15 cellular contexts compared by ENCODE assay signal in genomic region chr17:79565606-79566250, GRCh38. TPM values are rescaled to one million over a fixed set of nuclear protein-coding genes. Genes with fewer than 3 reads are reported as not detected.
DNase-seq lines count a peak whose midpoint lies in the region; TF ChIP-seq lines count a peak whose summit lies in the region.
"Had no signal": no experiment of that assay in that cellular context is flagged by ENCODE, and none has a peak within 500 bp of the region (broad histone marks: within the 10 kb centered on the region; RNA-seq: fewer than 3 reads in every experiment).

No MANE protein-coding gene starts in this region.

- H3K4me2 ChIP-seq in BLaER1 treated with 17β-estradiol and CSF1 and Interleukin-3, amounts not matched to agents 10 nM and 100 nM: peak overlapping the region in 8 of 11 experiments; percentile 36 to 96 (median 87); a peak in 12 of 22 replicates

- H3K36me3 ChIP-seq in BLaER1 treated with 17β-estradiol and CSF1 and Interleukin-3, amounts not matched to agents 10 nM and 100 nM: no peaks in the 10 kb centered on the region
- no peaks in the 10 kb centered on the region for H3K36me3 ChIP-seq in spleen

- TF ChIP-seq CTCF in spleen (IDR thresholded peaks at IDR 0.05 in 8 of 11, conservative IDR thresholded peaks at IDR 0.05 in 3 of 11): no peak

- DNase-seq in caudate nucleus (lab: John Stamatoyannopoulos, UW): peak in 27 of 61 donors; percentile 9 to 79 (median 24)
- peak in 36 of 42 donors; percentile 14 to 83 (median 51) for DNase-seq in head of caudate nucleus
- peak; percentile 14 for DNase-seq in spleen
- no peak for DNase-seq in activated CD4-positive, alpha-beta memory T cell treated with anti-CD3 and anti-CD28 coated beads, Interleukin-2, amount 10 ng/mL, durations not matched to agents 7 days and 5 days
- no peak for DNase-seq in RPMI8226
- DNase-seq in NCI-H2196 treated with DMSO at 0.1 percent for 48 hours (lab: John Stamatoyannopoulos, UW; ENCODE audit: unreplicated experiment): no peak
- DNase-seq: Caco-2; CD8-positive, alpha-beta memory T cell; DND-41; GF-D8; GOT3; H9 had no signal

- no peak overlapping the region for H3K27ac ChIP-seq in BLaER1 treated with 17β-estradiol and CSF1 and Interleukin-3, amounts not matched to agents 10 nM and 100 nM
- H3K27ac ChIP-seq in caudate nucleus (ENCODE audit: low read depth, low read length): peak overlapping the region; percentile 41
- no peak overlapping the region for H3K27ac ChIP-seq in spleen

- H3K36me3 Mint-ChIP-seq in activated CD4-positive, alpha-beta memory T cell treated with anti-CD3 and anti-CD28 coated beads, Interleukin-2, amount 10 ng/mL, durations not matched to agents 7 days and 5 days (ENCODE audit: low read depth): no peaks in the 10 kb centered on the region
- H3K36me3 Mint-ChIP-seq: CD8-positive, alpha-beta memory T cell had no signal

- no peak overlapping the region for H3K4me3 Mint-ChIP-seq in activated CD4-positive, alpha-beta memory T cell treated with anti-CD3 and anti-CD28 coated beads, Interleukin-2, amount 10 ng/mL, durations not matched to agents 7 days and 5 days
- H3K4me3 Mint-ChIP-seq: CD8-positive, alpha-beta memory T cell; H9 had no signal

- H3K9me3 ChIP-seq in BLaER1 treated with 17β-estradiol and CSF1 and Interleukin-3, amounts not matched to agents 10 nM and 100 nM (replicated peaks in 1 of 11): no peaks in the 10 kb centered on the region
- no peaks in the 10 kb centered on the region for H3K9me3 ChIP-seq in spleen
- H3K9me3 ChIP-seq: Caco-2 had no signal

- H3K27me3 Mint-ChIP-seq in activated CD4-positive, alpha-beta memory T cell treated with anti-CD3 and anti-CD28 coated beads, Interleukin-2, amount 10 ng/mL, durations not matched to agents 7 days and 5 days: peaks cover 5% of the 10 kb centered on the region

- CTCF ChIA-PET in activated CD4-positive, alpha-beta memory T cell treated with anti-CD3 and anti-CD28 coated beads, Interleukin-2, amount 10 ng/mL, durations not matched to agents 7 days and 5 days (lab: Charles Lee): no interaction called here

- no peaks in the 10 kb centered on the region for H3K4me1 Mint-ChIP-seq in activated CD4-positive, alpha-beta memory T cell treated with anti-CD3 and anti-CD28 coated beads, Interleukin-2, amount 10 ng/mL, durations not matched to agents 7 days and 5 days
- H3K4me1 Mint-ChIP-seq: CD8-positive, alpha-beta memory T cell had no signal

- H3K27ac Mint-ChIP-seq in activated CD4-positive, alpha-beta memory T cell treated with anti-CD3 and anti-CD28 coated beads, Interleukin-2, amount 10 ng/mL, durations not matched to agents 7 days and 5 days: no peak overlapping the region
- H3K27ac Mint-ChIP-seq: H9 had no signal

- peaks cover 0 to 14% (median 0%) of the 10 kb centered on the region in 11 experiments; a peak in 4 of 22 replicates for H3K27me3 ChIP-seq in BLaER1 treated with 17β-estradiol and CSF1 and Interleukin-3, amounts not matched to agents 10 nM and 100 nM
- peaks cover 0 to 84% (median 4%) of the 10 kb centered on the region in 7 donors for H3K27me3 ChIP-seq in spleen (replicated peaks in 1 of 7)

- 81 to 92% (median 84%) methylated on average over 7 of the region's 7 CpGs for WGBS in spleen, 5 donors

- peaks cover 0 to 11% (median 0%) of the 10 kb centered on the region in 11 experiments; a peak in 4 of 22 replicates for H4K20me1 ChIP-seq in BLaER1 treated with 17β-estradiol and CSF1 and Interleukin-3, amounts not matched to agents 10 nM and 100 nM

- no peak overlapping the region for H3K4me3 ChIP-seq in BLaER1 treated with 17β-estradiol and CSF1 and Interleukin-3, amounts not matched to agents 10 nM and 100 nM
- no peak overlapping the region for H3K4me3 ChIP-seq in spleen

- no peaks in the 10 kb centered on the region for H3K9me3 Mint-ChIP-seq in activated CD4-positive, alpha-beta memory T cell treated with anti-CD3 and anti-CD28 coated beads, Interleukin-2, amount 10 ng/mL, durations not matched to agents 7 days and 5 days
- H3K9me3 Mint-ChIP-seq: CD8-positive, alpha-beta memory T cell; H9 had no signal

- H3K4me1 ChIP-seq in BLaER1 treated with 17β-estradiol and CSF1 and Interleukin-3, amounts not matched to agents 10 nM and 100 nM: peaks cover 55 to 68% (median 62%) of the 10 kb centered on the region in 10 experiments
- H3K4me1 ChIP-seq in spleen: no peaks in the 10 kb centered on the region
- H3K4me1 ChIP-seq: Caco-2 had no signal

- intact Hi-C loops in head of caudate nucleus (cut with DNase I) (loop anchor here (10.0 kb wide), 1 partner anchor 61 kb away; no protein-coding TSS in a partner anchor), spleen (cut with DNase I; ENCODE audit: low total_unique reads) (no loop called here)

- POLR2A ChIA-PET in activated CD4-positive, alpha-beta memory T cell treated with anti-CD3 and anti-CD28 coated beads, Interleukin-2, amount 10 ng/mL, durations not matched to agents 7 days and 5 days (lab: Charles Lee): no interaction called here

- no peak for TF ChIP-seq POLR2A in spleen (IDR thresholded peaks at IDR 0.05)

- no peak overlapping the region for H3K9ac ChIP-seq in BLaER1 treated with 17β-estradiol and CSF1 and Interleukin-3, amounts not matched to agents 10 nM and 100 nM

RNA-seq across cellular contexts. Expression of gene RBFOX3, which starts 45.1 kb away (rescaled TPM):
- under 1 TPM in 3 of 7 donors, not detected in 4; 0.19 to 0.34 (median 0.29) TPM for total RNA-seq in spleen
- polyA plus RNA-seq in spleen: under 1 TPM in 2 of 3 donors, not detected in 1; 0.02 to 0.03 TPM
- not detected for total RNA-seq in activated CD4-positive, alpha-beta memory T cell treated with anti-CD3 and anti-CD28 coated beads, Interleukin-2, amount 10 ng/mL, durations not matched to agents 7 days and 5 days
- total RNA-seq: CD8-positive, alpha-beta memory T cell; HT-29 had no signal
- polyA plus RNA-seq: AG04450; CD8-positive, alpha-beta memory T cell had no signal

Comparison
In these comparisons a context has a peak if more than half of its experiments do, and no peak if none do; other contexts are left out.
1. DNase-seq: peak in head of caudate nucleus (36 of 42) and spleen (single experiment); none in activated CD4-positive, alpha-beta memory T cell treated with anti-CD3 and anti-CD28 coated beads, Interleukin-2, amount 10 ng/mL, durations not matched to agents 7 days and 5 days (single experiment), RPMI8226 (single experiment) and NCI-H2196 treated with DMSO at 0.1 percent for 48 hours (single experiment).